Comparison of ENCODE assay signal across 8 cellular contexts in genomic region chr12:89756100-89756637, GRCh38. TPM values are rescaled to one million over a fixed set of nuclear protein-coding genes. Genes with fewer than 3 reads are reported as not detected.
DNase-seq lines count a peak whose midpoint lies in the region; ATAC-seq and TF ChIP-seq lines count a peak whose summit lies in the region.

No MANE protein-coding gene starts in this region.

- H2AFZ ChIP-seq in neuronal stem cell (ENCODE audit: low read length), result no peak overlapping the region

- peak overlapping the region; percentile 86 for H3K27ac Mint-ChIP-seq in activated CD8-positive, alpha-beta T cell treated with anti-CD3 and anti-CD28 coated beads for 36 hours

- ATAC-seq in activated CD4-positive, CD25-positive, alpha-beta regulatory T cell treated with anti-CD3 and anti-CD28 coated beads, Interleukin-2, amount 50 U/mL, for 24 hours, result peak; percentile 6
- ATAC-seq in HG03066 (IDR thresholded peaks at IDR 0.05; ENCODE audit: low read depth, unreplicated experiment), result peak; percentile 11
- peak; percentile 27 for ATAC-seq in activated CD8-positive, alpha-beta T cell treated with anti-CD3 and anti-CD28 coated beads for 36 hours
- peak; percentile 40 for ATAC-seq in stimulated activated naive CD8-positive, alpha-beta T cell treated with anti-CD3 and anti-CD28 coated beads, Interleukin-15, Interleukin-2, amounts not matched to agents 100 U/mL and 50 U/mL, for 24 hours

- POLR2A ChIA-PET in activated CD8-positive, alpha-beta T cell treated with anti-CD3 and anti-CD28 coated beads for 36 hours (lab: Charles Lee), result interaction anchor here (1.6 kb wide), 1 partner anchor 47 kb away, joined by 5 read pairs; the partner anchor contains the start of gene ATP2B1

- no peak overlapping the region for H3K4ac ChIP-seq in neuronal stem cell (ENCODE audit: low read length)

- no peaks in the 10 kb centered on the region for H3K27me3 ChIP-seq in neuronal stem cell (ENCODE audit: control insufficient read depth in 3 of 3, insufficient read depth in 3 of 3, low read depth in 1 of 3, low read length in 3 of 3)

- no peak overlapping the region for H3K27ac ChIP-seq in neuronal stem cell (replicated peaks; ENCODE audit: low read length)

- H3K9ac ChIP-seq in neuronal stem cell (ENCODE audit: low read depth, low read length, poor library complexity), result no peak overlapping the region

- H3K4me3 Mint-ChIP-seq in activated CD8-positive, alpha-beta T cell treated with anti-CD3 and anti-CD28 coated beads for 36 hours, result peak overlapping the region; percentile 2

- H3K79me1 ChIP-seq in neuronal stem cell (ENCODE audit: low read depth, low read length), result no peaks in the 10 kb centered on the region

- no peak for DNase-seq in activated CD4-positive, CD25-positive, alpha-beta regulatory T cell (lab: John Stamatoyannopoulos, UW)
- DNase-seq in activated CD8-positive, alpha-beta T cell treated with anti-CD3 and anti-CD28 coated beads for 36 hours, result no peak
- no peak for DNase-seq in stimulated activated naive CD8-positive, alpha-beta T cell treated with anti-CD3 and anti-CD28 coated beads, Interleukin-15, Interleukin-2, amounts not matched to agents 100 U/mL and 50 U/mL, for 24 hours
- DNase-seq in NCI-H2171 treated with DMSO at 0.1 percent for 48 hours (lab: John Stamatoyannopoulos, UW), result no peak
- DNase-seq in neuronal stem cell (ENCODE audit: low spot score), result no peak
- no peak for DNase-seq in NK-92 treated with Interleukin-12 subunit alpha and Interleukin-12 subunit beta, amount 100 ng/mL, for 24 hours (lab: John Stamatoyannopoulos, UW)

- no peaks in the 10 kb centered on the region for H3K36me3 ChIP-seq in neuronal stem cell (replicated peaks in 1 of 2; ENCODE audit: control insufficient read depth in 2 of 2, insufficient read depth in 2 of 2, low read length in 2 of 2)

- no CpG with 5 or more reads among the region's 5 CpGs for WGBS in neuronal stem cell (ENCODE audit: extremely low coverage in 2 of 2, insufficient read length in 2 of 2, insufficient replicate concordance in 1 of 2), 2 donors

- H2BK12ac ChIP-seq in neuronal stem cell (ENCODE audit: low read length), result no peak overlapping the region

- H2AK5ac ChIP-seq in neuronal stem cell (ENCODE audit: low read depth, low read length), result no peak overlapping the region

- CTCF ChIA-PET in activated CD8-positive, alpha-beta T cell treated with anti-CD3 and anti-CD28 coated beads for 36 hours (lab: Charles Lee), result interaction anchor here (1.0 kb wide), 1 partner anchor 44 kb away, joined by 3 read pairs; no protein-coding TSS in a partner anchor

- peaks cover 0 to 3% of the 10 kb centered on the region in 2 donors for H3K9me3 ChIP-seq in neuronal stem cell (replicated peaks in 1 of 2; ENCODE audit: control insufficient read depth in 2 of 2, insufficient read depth in 1 of 2, low read depth in 1 of 2, low read length in 2 of 2)

- no peak overlapping the region for H3K18ac ChIP-seq in neuronal stem cell (ENCODE audit: low read length)

- no peaks in the 10 kb centered on the region for H3K36me3 Mint-ChIP-seq in activated CD8-positive, alpha-beta T cell treated with anti-CD3 and anti-CD28 coated beads for 36 hours (ENCODE audit: low read depth)

- intact Hi-C loops in activated CD8-positive, alpha-beta T cell treated with anti-CD3 and anti-CD28 coated beads for 36 hours (cut with micrococcal nuclease), result no loop called here

- H2BK15ac ChIP-seq in neuronal stem cell (ENCODE audit: low read length), result no peak overlapping the region

- no peak overlapping the region for H3K23ac ChIP-seq in neuronal stem cell (ENCODE audit: low read depth, low read length, poor library complexity)

- H3K4me2 ChIP-seq in neuronal stem cell (ENCODE audit: insufficient read depth, low read length, poor library complexity, severe bottlenecking), result no peak overlapping the region

- H4K8ac ChIP-seq in neuronal stem cell (ENCODE audit: low read depth, low read length), result no peak overlapping the region

- H3K4me1 ChIP-seq in neuronal stem cell (ENCODE audit: control insufficient read depth in 2 of 2, insufficient read depth in 1 of 2, low read depth in 1 of 2, low read length in 2 of 2), result no peaks in the 10 kb centered on the region

- no peak overlapping the region for H3K14ac ChIP-seq in neuronal stem cell (ENCODE audit: low read length)

- H2BK5ac ChIP-seq in neuronal stem cell (ENCODE audit: low read length), result no peak overlapping the region

- no peak overlapping the region for H3K4me3 ChIP-seq in neuronal stem cell (ENCODE audit: low read length in 2 of 2)

- H3K4me1 Mint-ChIP-seq in activated CD8-positive, alpha-beta T cell treated with anti-CD3 and anti-CD28 coated beads for 36 hours (ENCODE audit: low read depth), result peaks cover 27% of the 10 kb centered on the region

- H2BK120ac ChIP-seq in neuronal stem cell (ENCODE audit: low read depth, low read length), result no peak overlapping the region

- no peaks in the 10 kb centered on the region for H3K27me3 Mint-ChIP-seq in activated CD8-positive, alpha-beta T cell treated with anti-CD3 and anti-CD28 coated beads for 36 hours

- TF ChIP-seq CTCF in activated CD8-positive, alpha-beta T cell treated with anti-CD3 and anti-CD28 coated beads for 36 hours (IDR thresholded peaks at IDR 0.05), result no peak

- H4K91ac ChIP-seq in neuronal stem cell (ENCODE audit: low read depth, low read length, poor library complexity), result no peak overlapping the region

- peaks cover 7% of the 10 kb centered on the region for H3K9me3 Mint-ChIP-seq in activated CD8-positive, alpha-beta T cell treated with anti-CD3 and anti-CD28 coated beads for 36 hours

RNA-seq across cellular contexts. Expression of gene ATP2B1, which starts 47.5 kb away (rescaled TPM):
- 10 to 100 TPM; 20.8 to 26.2 TPM for total RNA-seq in activated CD8-positive, alpha-beta T cell treated with anti-CD3 and anti-CD28 coated beads for 36 hours
- 35.7 TPM for polyA plus RNA-seq in neuronal stem cell (2013, experiment 1 of 2)
- polyA plus RNA-seq in neuronal stem cell (2013, experiment 2 of 2), result 39.7 TPM
